ENCODE assay signal across 24 cellular contexts in genomic region chr2:3302421-3302750, GRCh38.
A peak's percentile ranks its signal among the peaks of the same experiment; 100 is the strongest.
DNase-seq lines count a peak whose midpoint lies in the region; ATAC-seq and TF ChIP-seq lines count a peak whose summit lies in the region.
"Had no signal": no experiment of that assay in that cellular context is flagged by ENCODE, and none has a peak within 500 bp of the region (broad histone marks: within the 10 kb centered on the region; RNA-seq: fewer than 3 reads in every experiment).

No MANE protein-coding gene starts in this region.

- H3K9me3 Mint-ChIP-seq in H9: no peaks in the 10 kb centered on the region; a peak in 1 of 5 replicates
- no peaks in the 10 kb centered on the region for H3K9me3 Mint-ChIP-seq in activated T-helper 2 cell treated with anti-CD3 and anti-CD28 coated beads, Interferon-gamma antibody, Interleukin-2, Interleukin-4, amounts not matched to agents 10 μg/mL and 5 μg/mL and 100 μg/mL, durations not matched to agents 14 hours and 24 hours and 36 hours
- H3K9me3 Mint-ChIP-seq: activated CD4-positive, alpha-beta memory T cell treated with anti-CD3 and anti-CD28 coated beads, Interleukin-2, amount 10 ng/mL, durations not matched to agents 7 days and 5 days; activated naive CD8-positive, alpha-beta T cell treated with anti-CD3 and anti-CD28 coated beads, Interleukin-2, amount 10 ng/mL, durations not matched to agents 7 days and 5 days; CD4-positive, CD25-positive, alpha-beta regulatory T cell had no signal

- no peak for DNase-seq in H9
- DNase-seq in activated T-helper 2 cell treated with anti-CD3 and anti-CD28 coated beads, Interferon-gamma antibody, Interleukin-2, Interleukin-4, amounts not matched to agents 10 μg/mL and 5 μg/mL and 100 μg/mL, durations not matched to agents 14 hours and 24 hours and 36 hours (ENCODE audit: low spot score): no peak
- no peak for DNase-seq in dermis blood vessel endothelial cell
- DNase-seq in suprapubic skin (ENCODE audit: low spot score in 2 of 2): no peak
- DNase-seq: activated CD4-positive, alpha-beta memory T cell treated with anti-CD3 and anti-CD28 coated beads, Interleukin-2, amount 10 ng/mL, durations not matched to agents 7 days and 5 days; activated CD8-positive, alpha-beta memory T cell treated with anti-CD3 and anti-CD28 coated beads, Interleukin-2, amount 50 U/mL, for 48 hours; activated naive CD8-positive, alpha-beta T cell treated with anti-CD3 and anti-CD28 coated beads, Interleukin-2, amount 10 ng/mL, durations not matched to agents 7 days and 5 days; CD4-positive, CD25-positive, alpha-beta regulatory T cell; effector CD4-positive, alpha-beta T cell; erythroblast; head of caudate nucleus; NCI-H1417 treated with DMSO at 0.1 percent for 48 hours; NCI-H2081 treated with DMSO at 0.1 percent for 48 hours; NCI-H748 treated with DMSO at 0.1 percent for 48 hours; occipital lobe; stimulated activated CD8-positive, alpha-beta memory T cell treated with anti-CD3 and anti-CD28 coated beads, Interleukin-4, amount 100 ng/mL, for 48 hours; T-helper 1 cell; upper lobe of right lung had no signal

- H3K9me3 ChIP-seq in H9 (ENCODE audit: control insufficient read depth, low read depth, low read length): no peaks in the 10 kb centered on the region
- H3K9me3 ChIP-seq in liver (ENCODE audit: control insufficient read depth in 4 of 4, low read length in 3 of 4): no peaks in the 10 kb centered on the region
- no peaks in the 10 kb centered on the region for H3K9me3 ChIP-seq in parathyroid adenoma (ENCODE audit: control insufficient read depth, low read length)
- no peaks in the 10 kb centered on the region for H3K9me3 ChIP-seq in suprapubic skin
- H3K9me3 ChIP-seq: upper lobe of right lung had no signal

- no peaks in the 10 kb centered on the region for H3K79me1 ChIP-seq in H9 (ENCODE audit: insufficient read depth, low read depth, low read length, poor library complexity, severe bottlenecking)

- H3K4me3 ChIP-seq in liver (ENCODE audit: low read depth in 1 of 3, low read length in 3 of 3) (no peak overlapping the region), parathyroid adenoma (ENCODE audit: low read depth, low read length) (no peak overlapping the region), suprapubic skin (no peak overlapping the region)
- H3K4me3 ChIP-seq: lung, upper lobe of right lung had no signal

- H3K4me3 Mint-ChIP-seq in H9: no peak overlapping the region
- no peak overlapping the region for H3K4me3 Mint-ChIP-seq in activated T-helper 2 cell treated with anti-CD3 and anti-CD28 coated beads, Interferon-gamma antibody, Interleukin-2, Interleukin-4, amounts not matched to agents 10 μg/mL and 5 μg/mL and 100 μg/mL, durations not matched to agents 14 hours and 24 hours and 36 hours (ENCODE audit: low read depth)
- H3K4me3 Mint-ChIP-seq: activated CD4-positive, alpha-beta memory T cell treated with anti-CD3 and anti-CD28 coated beads, Interleukin-2, amount 10 ng/mL, durations not matched to agents 7 days and 5 days; activated naive CD8-positive, alpha-beta T cell treated with anti-CD3 and anti-CD28 coated beads, Interleukin-2, amount 10 ng/mL, durations not matched to agents 7 days and 5 days; CD4-positive, CD25-positive, alpha-beta regulatory T cell had no signal

- H3K4ac ChIP-seq in H9 (ENCODE audit: low read depth, low read length): no peak overlapping the region

- H2AFZ ChIP-seq in H9 (ENCODE audit: low read length) (no peak overlapping the region), parathyroid adenoma (peak overlapping the region; percentile 61)

- TF ChIP-seq POLR2A in suprapubic skin (IDR thresholded peaks at IDR 0.05): no peak

- H3K27me3 ChIP-seq in H9 (ENCODE audit: insufficient read depth, low read length) (no peaks in the 10 kb centered on the region), liver (ENCODE audit: control insufficient read depth in 4 of 4, insufficient read depth in 4 of 4, low read length in 3 of 4) (no peaks in the 10 kb centered on the region), parathyroid adenoma (ENCODE audit: control insufficient read depth, insufficient read depth, low read length) (no peaks in the 10 kb centered on the region), suprapubic skin (no peaks in the 10 kb centered on the region)
- H3K27me3 ChIP-seq: upper lobe of right lung had no signal

- intact Hi-C loops in activated T-helper 2 cell treated with anti-CD3 and anti-CD28 coated beads, Interferon-gamma antibody, Interleukin-2, Interleukin-4, amounts not matched to agents 10 μg/mL and 5 μg/mL and 100 μg/mL, durations not matched to agents 14 hours and 24 hours and 36 hours (cut with micrococcal nuclease): no loop called here

- no peak overlapping the region for H2BK20ac ChIP-seq in H9 (ENCODE audit: low read depth, low read length, poor library complexity, severe bottlenecking)

- no peaks in the 10 kb centered on the region; the same call in 1 of the 2 replicates for H3K4me1 ChIP-seq in H9 (ENCODE audit: insufficient read depth, low read length)
- H3K4me1 ChIP-seq in liver (ENCODE audit: control insufficient read depth in 4 of 4, insufficient read depth in 4 of 4, low read length in 3 of 4): peaks cover 7 to 17% (median 12%) of the 10 kb centered on the region in 4 donors
- H3K4me1 ChIP-seq in parathyroid adenoma: peaks cover 50% of the 10 kb centered on the region
- H3K4me1 ChIP-seq in suprapubic skin: peaks cover 6% of the 10 kb centered on the region
- H3K4me1 ChIP-seq: upper lobe of right lung had no signal

- H3K9ac ChIP-seq in H9 (ENCODE audit: extremely low read depth, insufficient read length, low read length): no peak overlapping the region
- no peak overlapping the region for H3K9ac ChIP-seq in liver (ENCODE audit: low read depth in 1 of 2, low read length in 2 of 2)
- H3K9ac ChIP-seq in parathyroid adenoma: no peak overlapping the region
- H3K9ac ChIP-seq: KMS-11 had no signal

- no peaks in the 10 kb centered on the region for H4K20me1 ChIP-seq in H9 (ENCODE audit: control insufficient read depth, insufficient read depth, insufficient read length)

- H3K36me3 Mint-ChIP-seq in H9 (ENCODE audit: insufficient read depth in 1 of 3, low read depth in 3 of 3): peaks cover 3 to 14% (median 4%) of the 10 kb centered on the region in 3 experiments
- peaks cover 9% of the 10 kb centered on the region for H3K36me3 Mint-ChIP-seq in activated T-helper 2 cell treated with anti-CD3 and anti-CD28 coated beads, Interferon-gamma antibody, Interleukin-2, Interleukin-4, amounts not matched to agents 10 μg/mL and 5 μg/mL and 100 μg/mL, durations not matched to agents 14 hours and 24 hours and 36 hours (ENCODE audit: low read depth)

- no peak overlapping the region for H3K27ac ChIP-seq in H9 (ENCODE audit: insufficient read length, low read depth, low read length)
- H3K27ac ChIP-seq in liver (ENCODE audit: low read depth in 1 of 2, low read length in 2 of 2): peak overlapping the region; percentile 68 to 83
- peak overlapping the region; percentile 94 for H3K27ac ChIP-seq in parathyroid adenoma
- no peak overlapping the region for H3K27ac ChIP-seq in suprapubic skin
- H3K27ac ChIP-seq: KMS-11 had no signal

- no peak overlapping the region for H4K8ac ChIP-seq in H9 (replicated peaks; ENCODE audit: insufficient read length, low read depth, low read length)

- H3K36me3 ChIP-seq in liver (ENCODE audit: control insufficient read depth in 4 of 4, insufficient read depth in 3 of 4, low read depth in 1 of 4, low read length in 3 of 4) (peaks cover 0 to 2% (median 0%) of the 10 kb centered on the region in 4 donors), parathyroid adenoma (ENCODE audit: control insufficient read depth, insufficient read depth, low read length) (no peaks in the 10 kb centered on the region), suprapubic skin (no peaks in the 10 kb centered on the region)
- H3K36me3 ChIP-seq: upper lobe of right lung had no signal

- no peak overlapping the region for H2BK120ac ChIP-seq in H9 (ENCODE audit: low read depth, low read length, poor library complexity, severe bottlenecking)

- peaks cover 1% of the 10 kb centered on the region for H3K27me3 Mint-ChIP-seq in H9 (ENCODE audit: low read depth)
- no peaks in the 10 kb centered on the region for H3K27me3 Mint-ChIP-seq in activated T-helper 2 cell treated with anti-CD3 and anti-CD28 coated beads, Interferon-gamma antibody, Interleukin-2, Interleukin-4, amounts not matched to agents 10 μg/mL and 5 μg/mL and 100 μg/mL, durations not matched to agents 14 hours and 24 hours and 36 hours (ENCODE audit: low read depth)
- H3K27me3 Mint-ChIP-seq: activated CD4-positive, alpha-beta memory T cell treated with anti-CD3 and anti-CD28 coated beads, Interleukin-2, amount 10 ng/mL, durations not matched to agents 7 days and 5 days; activated naive CD8-positive, alpha-beta T cell treated with anti-CD3 and anti-CD28 coated beads, Interleukin-2, amount 10 ng/mL, durations not matched to agents 7 days and 5 days; CD4-positive, CD25-positive, alpha-beta regulatory T cell had no signal

- H3K4me2 ChIP-seq in H9 (ENCODE audit: insufficient read depth, insufficient read length, low read length) (no peak overlapping the region), parathyroid adenoma (ENCODE audit: low read length) (no peak overlapping the region)
- H3K4me2 ChIP-seq: KMS-11 had no signal

- no peak overlapping the region for H3K18ac ChIP-seq in H9 (ENCODE audit: insufficient read length, low read depth, low read length)

- H3K27ac Mint-ChIP-seq in H9: peak overlapping the region in 2 of 3 experiments; percentile 80 to 96; a peak in 2 of 7 replicates
- peak overlapping the region; percentile 49 for H3K27ac Mint-ChIP-seq in activated T-helper 2 cell treated with anti-CD3 and anti-CD28 coated beads, Interferon-gamma antibody, Interleukin-2, Interleukin-4, amounts not matched to agents 10 μg/mL and 5 μg/mL and 100 μg/mL, durations not matched to agents 14 hours and 24 hours and 36 hours
- H3K27ac Mint-ChIP-seq: activated CD4-positive, alpha-beta memory T cell treated with anti-CD3 and anti-CD28 coated beads, Interleukin-2, amount 10 ng/mL, durations not matched to agents 7 days and 5 days; activated naive CD8-positive, alpha-beta T cell treated with anti-CD3 and anti-CD28 coated beads, Interleukin-2, amount 10 ng/mL, durations not matched to agents 7 days and 5 days had no signal

- no peak overlapping the region for H3K23ac ChIP-seq in H9 (ENCODE audit: insufficient read length, low read depth, low read length)

- no peak overlapping the region for H3K56ac ChIP-seq in H9 (ENCODE audit: insufficient read length, low read depth, low read length)

- no peak for TF ChIP-seq EP300 in suprapubic skin (IDR thresholded peaks at IDR 0.05)

- no peak overlapping the region for H2BK5ac ChIP-seq in H9 (ENCODE audit: insufficient read length, low read length)

- TF ChIP-seq CTCF in H9 (conservative IDR thresholded peaks at IDR 0.05): no peak
- TF ChIP-seq CTCF in liver (IDR thresholded peaks at IDR 0.05; ENCODE audit: low read depth, low read length, missing input control): no peak
- TF ChIP-seq CTCF in parathyroid adenoma (IDR thresholded peaks at IDR 0.05): no peak
- TF ChIP-seq CTCF in suprapubic skin (IDR thresholded peaks at IDR 0.05): no peak

- WGBS in H9 (ENCODE audit: extremely low coverage, insufficient read length, low lambda C conversion rate): no CpG with 5 or more reads among the region's 10 CpGs
- WGBS in liver: 69% methylated on average over 10 of the region's 10 CpGs
- 94% methylated on average over 10 of the region's 10 CpGs for WGBS in suprapubic skin

- H3K23me2 ChIP-seq in H9 (ENCODE audit: insufficient read length, low read depth, low read length, poor library complexity, severe bottlenecking): no peaks in the 10 kb centered on the region

- H4K5ac ChIP-seq in H9 (ENCODE audit: insufficient read length, low read depth, low read length): peak overlapping the region; percentile 17

- no peak overlapping the region; the same call in 1 of the 2 replicates for H3K14ac ChIP-seq in H9 (ENCODE audit: insufficient read depth, low read length)

- H4K91ac ChIP-seq in H9 (ENCODE audit: insufficient read length, low read depth, low read length): no peak overlapping the region

- TF ChIP-seq RAD21 in liver (IDR thresholded peaks at IDR 0.05): no peak

- H3T11ph ChIP-seq in H9 (ENCODE audit: low read length): no peak overlapping the region

- H3K4me1 Mint-ChIP-seq in H9: peaks cover 35 to 38% of the 10 kb centered on the region in 2 experiments
- H3K4me1 Mint-ChIP-seq in activated T-helper 2 cell treated with anti-CD3 and anti-CD28 coated beads, Interferon-gamma antibody, Interleukin-2, Interleukin-4, amounts not matched to agents 10 μg/mL and 5 μg/mL and 100 μg/mL, durations not matched to agents 14 hours and 24 hours and 36 hours (ENCODE audit: low read depth): peaks cover 9% of the 10 kb centered on the region

- no peak for ATAC-seq in HG03457 (IDR thresholded peaks at IDR 0.05; ENCODE audit: unreplicated experiment)
- ATAC-seq: activated CD4-positive, CD25-positive, alpha-beta regulatory T cell treated with anti-CD3 and anti-CD28 coated beads, Interleukin-2, amount 50 U/mL, for 24 hours had no signal

- H2AK5ac ChIP-seq in H9 (ENCODE audit: insufficient read length, low read length): no peak overlapping the region

- H3K79me2 ChIP-seq in H9 (ENCODE audit: insufficient read depth, low read length) (0 out of 2 replicates have a peak, but pooled peaks cover 2% of the 10 kb centered on the region), parathyroid adenoma (no peaks in the 10 kb centered on the region)

- no peak overlapping the region for H2BK12ac ChIP-seq in H9 (ENCODE audit: insufficient read length, low read depth, low read length)

- H2BK15ac ChIP-seq in H9 (ENCODE audit: low read depth, low read length): peak overlapping the region; percentile 86; the same call in 1 of the 2 replicates

Comparison
In these comparisons a context has a peak if more than half of its experiments do, and no peak if none do; other contexts are left out.
1. H3K27ac ChIP-seq: peak in liver (2 of 2) and parathyroid adenoma (single experiment); none in H9 (single experiment) and suprapubic skin (single experiment).